In the genomic region with DNA sequence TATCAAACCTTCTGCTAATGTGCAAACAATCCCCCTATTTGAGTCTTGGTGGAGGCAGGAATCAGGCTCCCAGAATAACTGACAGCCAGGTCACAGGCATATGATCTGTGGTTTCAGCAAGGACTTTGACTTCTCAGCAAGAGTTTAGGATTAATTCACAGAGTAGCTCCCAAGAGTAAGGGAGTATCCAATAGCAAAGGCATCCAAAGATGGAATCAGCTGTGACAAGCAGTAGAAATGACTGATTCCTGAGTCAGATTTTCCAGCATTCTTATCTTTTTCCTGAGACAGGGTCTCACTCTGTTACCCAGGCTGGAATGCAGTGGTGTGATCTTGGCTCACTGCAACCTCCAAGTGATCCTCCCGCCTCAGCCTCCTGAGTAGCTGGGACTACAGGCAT, we compare ENCODE assay signal across 17 cellular contexts.
"Had no signal": no experiment of that assay in that cellular context is flagged by ENCODE, and none has a peak within 500 bp of the region (broad histone marks: within the 10 kb centered on the region; RNA-seq: fewer than 3 reads in every experiment).

No MANE protein-coding gene starts in this region.

- H3K9ac ChIP-seq: parathyroid adenoma had no signal

- H3K9me3 ChIP-seq: esophagus squamous epithelium, left ventricle myocardium inferior, prostate gland, stomach had no signal

- H3K27me3 ChIP-seq: esophagus squamous epithelium, foreskin keratinocyte, stomach had no signal

- H2AFZ ChIP-seq: parathyroid adenoma had no signal

- H3K27ac ChIP-seq: epithelial cell of prostate, esophagus squamous epithelium, foreskin keratinocyte, left ventricle myocardium inferior, parathyroid adenoma, prostate gland, skin epidermis, stomach had no signal

- H3K4me3 ChIP-seq: esophagus squamous epithelium, left ventricle myocardium inferior, lung, prostate gland, skin epidermis, stomach had no signal

- ATAC-seq: effector memory CD8-positive, alpha-beta T cell; foreskin keratinocyte; left cardiac atrium; sciatic nerve had no signal

- H3K36me3 ChIP-seq: esophagus squamous epithelium, left ventricle myocardium inferior, prostate gland, stomach had no signal

- H3K4me1 ChIP-seq: prostate gland had no signal

- DNase-seq: effector memory CD8-positive, alpha-beta T cell; esophagus squamous epithelium; immature natural killer cell; left cardiac atrium; left ventricle myocardium inferior; mesenchymal stem cell; naive B cell; retina; stimulated activated naive CD4-positive, alpha-beta T cell; stomach had no signal
